In genomic region chr19:58182989-58183821, GRCh38 we compare ENCODE assay signal across 8 cellular contexts. TPM values are rescaled to one million over a fixed set of nuclear protein-coding genes. Genes with fewer than 3 reads are reported as not detected.
A peak's percentile ranks its signal among the peaks of the same experiment; 100 is the strongest.
DNase-seq lines count a peak whose midpoint lies in the region; ATAC-seq and TF ChIP-seq lines count a peak whose summit lies in the region.

TSS of gene ZNF274 (plus strand) at chr19:58183061. CDS start at chr19:58183966, 905 bp downstream.

- TF ChIP-seq EP300 in tibial nerve (IDR thresholded peaks at IDR 0.05): peak in 1 of 2 donors; percentile 90

- H3K27ac Mint-ChIP-seq in activated naive CD8-positive, alpha-beta T cell treated with anti-CD3 and anti-CD28 coated beads, Interleukin-2, amount 50 U/mL, for 24 hours: peak within 1 kb of the TSS; percentile 98

- H3K9me3 Mint-ChIP-seq in activated naive CD8-positive, alpha-beta T cell treated with anti-CD3 and anti-CD28 coated beads, Interleukin-2, amount 50 U/mL, for 24 hours: peaks cover 37% of the 10 kb centered on the region

- H2BK12ac ChIP-seq in trophoblast cell (ENCODE audit: low read length): peak within 1 kb of the TSS; percentile 16

- H3K14ac ChIP-seq in trophoblast cell (ENCODE audit: low read length): peak within 1 kb of the TSS; percentile 95

- H3K4me1 Mint-ChIP-seq in activated naive CD8-positive, alpha-beta T cell treated with anti-CD3 and anti-CD28 coated beads, Interleukin-2, amount 50 U/mL, for 24 hours: peaks cover 22% of the 10 kb centered on the region

- no peaks in the 10 kb centered on the region for H3K27me3 Mint-ChIP-seq in activated naive CD8-positive, alpha-beta T cell treated with anti-CD3 and anti-CD28 coated beads, Interleukin-2, amount 50 U/mL, for 24 hours

- peak; percentile 96 for DNase-seq in GM10266 (ENCODE audit: extremely low spot score)
- DNase-seq in NCI-H1048 (lab: John Stamatoyannopoulos, UW): peak; percentile 42
- peak; percentile 93 for DNase-seq in SW480 (ENCODE audit: low spot score)
- DNase-seq in activated naive CD8-positive, alpha-beta T cell treated with anti-CD3 and anti-CD28 coated beads, Interleukin-2, amount 50 U/mL, for 24 hours: peak; percentile 95
- peak; percentile 96 to 97 for DNase-seq in cardiac muscle cell (ENCODE audit: low read depth in 1 of 2, low spot score in 1 of 2)
- DNase-seq in trophoblast cell: peak; percentile 89 to 95
- peak; percentile 84 to 85 for DNase-seq in tibial nerve (ENCODE audit: low spot score in 2 of 2)

- no peak within 1 kb of the TSS for H3K23ac ChIP-seq in trophoblast cell (ENCODE audit: low read length)

- H3K9me3 ChIP-seq in cardiac muscle cell (ENCODE audit: low read depth) (peaks cover 4% of the 10 kb centered on the region), trophoblast cell (ENCODE audit: insufficient read depth, low read depth, low read length) (peaks cover 49% of the 10 kb centered on the region), tibial nerve (peaks cover 17 to 100% (median 59%) of the 10 kb centered on the region in 4 donors)

- peak within 1 kb of the TSS; percentile 94 for H4K12ac ChIP-seq in trophoblast cell (ENCODE audit: low read depth, low read length)

- no CpG with 5 or more reads among the region's 80 CpGs for WGBS in trophoblast cell (ENCODE audit: extremely low coverage, insufficient coverage, insufficient read length)
- WGBS in tibial nerve, 2 donors: 1 to 6% methylated on average over 11 to 28 of the region's 80 CpGs

- no peaks in the 10 kb centered on the region for H3K4me1 ChIP-seq in cardiac muscle cell (ENCODE audit: low read depth)
- H3K4me1 ChIP-seq in trophoblast cell (ENCODE audit: control insufficient read depth in 1 of 2, insufficient read depth in 2 of 2, low read length in 2 of 2): peaks cover 0 to 4% of the 10 kb centered on the region in 2 experiments
- peaks cover 0 to 8% (median 0%) of the 10 kb centered on the region in 4 donors for H3K4me1 ChIP-seq in tibial nerve

- peak within 1 kb of the TSS; percentile 99 for H4K8ac ChIP-seq in trophoblast cell (ENCODE audit: low read depth, low read length)

- H2AFZ ChIP-seq in trophoblast cell (ENCODE audit: insufficient read depth, low read length, poor library complexity): peak within 1 kb of the TSS; percentile 99

- peak within 1 kb of the TSS; percentile 93 for H3K18ac ChIP-seq in trophoblast cell (ENCODE audit: low read length)

- H3K27me3 ChIP-seq in cardiac muscle cell (no peaks in the 10 kb centered on the region), trophoblast cell (ENCODE audit: insufficient read depth, low read length) (no peaks in the 10 kb centered on the region), tibial nerve (no peaks in the 10 kb centered on the region)

- H2BK5ac ChIP-seq in trophoblast cell (ENCODE audit: low read depth, low read length, poor library complexity): peak within 1 kb of the TSS; percentile 67

- peak; percentile 49 to 85 for TF ChIP-seq POLR2A in tibial nerve (IDR thresholded peaks at IDR 0.05)

- peaks cover 9% of the 10 kb centered on the region for H3K79me1 ChIP-seq in trophoblast cell (ENCODE audit: low read length)

- H3K27ac ChIP-seq in cardiac muscle cell (peak within 1 kb of the TSS; percentile 99), trophoblast cell (ENCODE audit: low read depth, low read length) (peak within 1 kb of the TSS; percentile 80), tibial nerve (peak within 1 kb of the TSS; percentile 99 to 100 (median 100))

- H3K4ac ChIP-seq in trophoblast cell (ENCODE audit: low read depth, low read length): peak within 1 kb of the TSS; percentile 85

- TF ChIP-seq CTCF in GM10266 (IDR thresholded peaks at IDR 0.05; ENCODE audit: control insufficient read depth, insufficient read depth, low read depth, missing control alignments) (no peak), cardiac muscle cell (IDR thresholded peaks at IDR 0.05; ENCODE audit: low read depth, low read length) (no peak), tibial nerve (IDR thresholded peaks at IDR 0.05) (peak in 1 of 5 experiments; percentile 34)

- peak within 1 kb of the TSS; percentile 82 for H3K4me2 ChIP-seq in trophoblast cell (ENCODE audit: low read length)

- H3K36me3 Mint-ChIP-seq in activated naive CD8-positive, alpha-beta T cell treated with anti-CD3 and anti-CD28 coated beads, Interleukin-2, amount 50 U/mL, for 24 hours (ENCODE audit: low read depth): peaks cover 70% of the 10 kb centered on the region

- peak within 1 kb of the TSS; percentile 27 for H2AK5ac ChIP-seq in trophoblast cell (ENCODE audit: low read length)

- H2BK120ac ChIP-seq in trophoblast cell (ENCODE audit: insufficient read depth, low read length, poor library complexity): peak within 1 kb of the TSS; percentile 93

- H4K91ac ChIP-seq in trophoblast cell (ENCODE audit: low read depth, low read length): peak within 1 kb of the TSS; percentile 97

- H3K9ac ChIP-seq in trophoblast cell (ENCODE audit: low read length): peak within 1 kb of the TSS; percentile 72

- H3K4me3 Mint-ChIP-seq in activated naive CD8-positive, alpha-beta T cell treated with anti-CD3 and anti-CD28 coated beads, Interleukin-2, amount 50 U/mL, for 24 hours: peak within 1 kb of the TSS; percentile 90

- peak; percentile 85 for ATAC-seq in HG02571 (IDR thresholded peaks at IDR 0.05; ENCODE audit: unreplicated experiment)
- ATAC-seq in activated naive CD8-positive, alpha-beta T cell treated with anti-CD3 and anti-CD28 coated beads, Interleukin-2, amount 50 U/mL, for 24 hours: peak; percentile 92

- peaks cover 9% of the 10 kb centered on the region for H3K79me2 ChIP-seq in trophoblast cell (ENCODE audit: control insufficient read depth, insufficient read depth, low read length, poor library complexity)

- H3K36me3 ChIP-seq in cardiac muscle cell (peaks cover 11% of the 10 kb centered on the region), trophoblast cell (ENCODE audit: control insufficient read depth in 1 of 2, insufficient read depth in 2 of 2, low read length in 2 of 2) (peaks cover 28% of the 10 kb centered on the region in 2 experiments), tibial nerve (peaks cover 8 to 89% (median 29%) of the 10 kb centered on the region in 3 donors)

- H3K4me3 ChIP-seq in cardiac muscle cell (peak within 1 kb of the TSS; percentile 91), trophoblast cell (ENCODE audit: low read depth, low read length) (peak within 1 kb of the TSS; percentile 81), tibial nerve (peak within 1 kb of the TSS; percentile 92 to 99 (median 95))

RNA-seq across cellular contexts. Expression of gene ZNF274, which starts in this region (rescaled TPM):
- total RNA-seq in cardiac muscle cell (40.3 and 50.1 TPM in 2 replicates), tibial nerve (10 to 100 TPM; 27.3 to 38.8 (median 33.8) TPM)
- 42.8 and 45.4 TPM in 2 replicates for polyA plus RNA-seq in cardiac muscle cell
- 16.9 and 18.6 TPM in 2 replicates for polyA plus RNA-seq in trophoblast cell (2013)

Comparison
In these comparisons a context has a peak if more than half of its experiments do, and no peak if none do; other contexts are left out.
1. Peak in every context shown above with its lines: DNase-seq, ATAC-seq, H3K4me3 ChIP-seq and H3K27ac ChIP-seq.
2. DNase-seq: peak in every context shown above with its lines; median percentile 96 in cardiac muscle cell; 96 in GM10266; 95 in activated naive CD8-positive, alpha-beta T cell treated with anti-CD3 and anti-CD28 coated beads, Interleukin-2, amount 50 U/mL, for 24 hours; 93 in SW480; 92 in trophoblast cell; 84 in tibial nerve; 42 in NCI-H1048.